17 cellular contexts compared by ENCODE assay signal in genomic region chr2:8125741-8126691, GRCh38.
DNase-seq lines count a peak whose midpoint lies in the region; ATAC-seq and TF ChIP-seq lines count a peak whose summit lies in the region.
"Had no signal": no experiment of that assay in that cellular context is flagged by ENCODE, and none has a peak within 500 bp of the region (broad histone marks: within the 10 kb centered on the region; RNA-seq: fewer than 3 reads in every experiment).

No MANE protein-coding gene starts in this region.

- H3K27ac ChIP-seq in trophoblast cell (ENCODE audit: low read depth, low read length) (no peak overlapping the region), sigmoid colon (no peak overlapping the region)
- H3K27ac ChIP-seq: SJCRH30 had no signal

- no peak overlapping the region for H3K18ac ChIP-seq in trophoblast cell (ENCODE audit: low read length)

- no peaks in the 10 kb centered on the region for H3K9me3 ChIP-seq in trophoblast cell (ENCODE audit: insufficient read depth, low read depth, low read length)
- no peaks in the 10 kb centered on the region for H3K9me3 ChIP-seq in sigmoid colon
- H3K9me3 ChIP-seq: SJCRH30 had no signal

- no peak overlapping the region for H4K91ac ChIP-seq in trophoblast cell (ENCODE audit: low read depth, low read length)

- H3K4me2 ChIP-seq in trophoblast cell (ENCODE audit: low read length): no peak overlapping the region

- no peak overlapping the region for H4K8ac ChIP-seq in trophoblast cell (ENCODE audit: low read depth, low read length)

- no peak overlapping the region for H3K9ac ChIP-seq in trophoblast cell (ENCODE audit: low read length)

- H3K27me3 ChIP-seq in trophoblast cell (ENCODE audit: insufficient read depth, low read length): no peaks in the 10 kb centered on the region
- H3K27me3 ChIP-seq in sigmoid colon: no peaks in the 10 kb centered on the region
- H3K27me3 ChIP-seq: SJCRH30 had no signal

- H3K79me1 ChIP-seq in trophoblast cell (ENCODE audit: low read length): no peaks in the 10 kb centered on the region

- peak overlapping the region; percentile 14 for H3K23ac ChIP-seq in trophoblast cell (ENCODE audit: low read length)

- no peak overlapping the region for H2AFZ ChIP-seq in trophoblast cell (ENCODE audit: insufficient read depth, low read length, poor library complexity)

- no peak for TF ChIP-seq POLR2A in sigmoid colon (IDR thresholded peaks at IDR 0.05)

- no peaks in the 10 kb centered on the region for H3K79me2 ChIP-seq in trophoblast cell (ENCODE audit: control insufficient read depth, insufficient read depth, low read length, poor library complexity)

- TF ChIP-seq CTCF in cardiac fibroblast (IDR thresholded peaks at IDR 0.05; ENCODE audit: low read depth, low read length) (no peak), sigmoid colon (IDR thresholded peaks at IDR 0.05) (no peak)

- H2BK5ac ChIP-seq in trophoblast cell (ENCODE audit: low read depth, low read length, poor library complexity): no peak overlapping the region

- H3K14ac ChIP-seq in trophoblast cell (ENCODE audit: low read length): no peak overlapping the region

- H3K4me3 ChIP-seq in cardiac fibroblast (replicated peaks in 1 of 2; ENCODE audit: low read depth in 2 of 2, low read length in 2 of 2) (no peak overlapping the region), trophoblast cell (ENCODE audit: low read depth, low read length) (no peak overlapping the region), sigmoid colon (no peak overlapping the region)
- H3K4me3 ChIP-seq: mucosa of descending colon, SJCRH30 had no signal

- H3K4me1 ChIP-seq in trophoblast cell (ENCODE audit: control insufficient read depth in 1 of 2, insufficient read depth in 2 of 2, low read length in 2 of 2) (peaks cover 5 to 7% of the 10 kb centered on the region in 2 experiments), sigmoid colon (peaks cover 0 to 22% (median 14%) of the 10 kb centered on the region in 4 donors)
- H3K4me1 ChIP-seq: SJCRH30 had no signal

- WGBS in trophoblast cell (ENCODE audit: extremely low coverage, insufficient coverage, insufficient read length): no CpG with 5 or more reads among the region's 12 CpGs
- 89% methylated on average over 12 of the region's 12 CpGs for WGBS in sigmoid colon, 2 donors

- H4K12ac ChIP-seq in trophoblast cell (ENCODE audit: low read depth, low read length): no peak overlapping the region

- no peak for TF ChIP-seq EP300 in sigmoid colon (IDR thresholded peaks at IDR 0.05)

- intact Hi-C loops in sigmoid colon (cut with DNase I): no loop called here

- peak; percentile 52 for DNase-seq in HuH-7.5 (ENCODE audit: low spot score)
- DNase-seq in cardiac fibroblast (ENCODE audit: low read depth in 2 of 2): peak; percentile 37 to 87
- peak; percentile 20 for DNase-seq in iris pigment epithelial cell (ENCODE audit: low read depth)
- DNase-seq in trophoblast cell: peak; percentile 13 to 81
- DNase-seq in stimulated activated CD8-positive, alpha-beta memory T cell treated with anti-CD3 and anti-CD28 coated beads, Interleukin-4, amount 100 ng/mL, for 48 hours: no peak
- DNase-seq in sigmoid colon: no peak
- DNase-seq: activated CD4-positive, alpha-beta T cell treated with anti-CD3 and anti-CD28 coated beads, Interleukin-2, amount 10 ng/mL, durations not matched to agents 24 days and 14 days; activated CD8-positive, alpha-beta memory T cell treated with anti-CD3 and anti-CD28 coated beads, Interleukin-2, amount 50 U/mL, for 48 hours; activated naive CD4-positive, alpha-beta T cell treated with Interleukin-2 at 50 U/mL for 16 hours; mucosa of descending colon; NCI-H187; NCI-H524 treated with DMSO at 0.1 percent for 48 hours; nucleus accumbens; SJCRH30; T1000 had no signal

- no peak overlapping the region for H2AK5ac ChIP-seq in trophoblast cell (ENCODE audit: low read length)

- ATAC-seq in GM19395 (IDR thresholded peaks at IDR 0.05; ENCODE audit: unreplicated experiment): no peak
- no peak for ATAC-seq in GM19463 (IDR thresholded peaks at IDR 0.05; ENCODE audit: unreplicated experiment)
- ATAC-seq: mucosa of descending colon had no signal

- H3K4ac ChIP-seq in trophoblast cell (ENCODE audit: low read depth, low read length): no peak overlapping the region

- peak overlapping the region; percentile 9 for H2BK12ac ChIP-seq in trophoblast cell (ENCODE audit: low read length)

- H3K36me3 ChIP-seq in trophoblast cell (ENCODE audit: control insufficient read depth in 1 of 2, insufficient read depth in 2 of 2, low read length in 2 of 2) (no peaks in the 10 kb centered on the region), sigmoid colon (no peaks in the 10 kb centered on the region)
- H3K36me3 ChIP-seq: SJCRH30 had no signal

- H2BK120ac ChIP-seq in trophoblast cell (ENCODE audit: insufficient read depth, low read length, poor library complexity): no peak overlapping the region

Comparison
In these comparisons a context has a peak if more than half of its experiments do, and no peak if none do; other contexts are left out.
1. DNase-seq: peak in HuH-7.5 (single experiment), cardiac fibroblast (2 of 2), iris pigment epithelial cell (single experiment) and trophoblast cell (2 of 2); none in stimulated activated CD8-positive, alpha-beta memory T cell treated with anti-CD3 and anti-CD28 coated beads, Interleukin-4, amount 100 ng/mL, for 48 hours (single experiment) and sigmoid colon (single experiment).